In genomic region chr3:48070030-48070429, GRCh38 we compare ENCODE assay signal across 18 cellular contexts.
"Had no signal": no experiment of that assay in that cellular context is flagged by ENCODE, and none has a peak within 500 bp of the region (broad histone marks: within the 10 kb centered on the region; RNA-seq: fewer than 3 reads in every experiment).

No MANE protein-coding gene starts in this region.

- H3K4me1 ChIP-seq: prostate gland had no signal

- H3K4me3 ChIP-seq: prostate gland, testis, upper lobe of left lung had no signal

- DNase-seq: activated CD4-positive, alpha-beta T cell treated with anti-CD3 and anti-CD28 coated beads, Interleukin-2, amount 10 ng/mL, durations not matched to agents 7 days and 5 days; activated naive CD4-positive, alpha-beta T cell; activated naive CD8-positive, alpha-beta T cell treated with anti-CD3 and anti-CD28 coated beads for 36 hours; activated T-cell treated with anti-CD3 and anti-CD28 coated beads for 4 hours; amniotic stem cell; caudate nucleus; endodermal cell; foreskin melanocyte; mammary epithelial cell; midbrain; right cardiac atrium; stimulated activated CD4-positive, alpha-beta T cell treated with anti-CD3 and anti-CD28 coated beads, Interleukin-4, amount 100 ng/mL, for 1 hour; T1000; testis; upper lobe of left lung had no signal

- H3K27ac ChIP-seq: prostate gland, testis, upper lobe of left lung had no signal

- ATAC-seq: activated CD4-positive, CD25-positive, alpha-beta regulatory T cell treated with anti-CD3 and anti-CD28 coated beads, Interleukin-2, amount 50 U/mL, for 24 hours; activated T-helper 17 cell treated with anti-CD3 and anti-CD28 coated beads, Interleukin-2, amount 50 U/mL, for 72 hours had no signal

- H3K36me3 ChIP-seq: prostate gland had no signal

- H3K9me3 ChIP-seq: prostate gland, testis, upper lobe of left lung had no signal

- H3K27me3 ChIP-seq: testis, upper lobe of left lung had no signal
